Comparison of ENCODE assay signal across 14 cellular contexts in the genomic region with DNA sequence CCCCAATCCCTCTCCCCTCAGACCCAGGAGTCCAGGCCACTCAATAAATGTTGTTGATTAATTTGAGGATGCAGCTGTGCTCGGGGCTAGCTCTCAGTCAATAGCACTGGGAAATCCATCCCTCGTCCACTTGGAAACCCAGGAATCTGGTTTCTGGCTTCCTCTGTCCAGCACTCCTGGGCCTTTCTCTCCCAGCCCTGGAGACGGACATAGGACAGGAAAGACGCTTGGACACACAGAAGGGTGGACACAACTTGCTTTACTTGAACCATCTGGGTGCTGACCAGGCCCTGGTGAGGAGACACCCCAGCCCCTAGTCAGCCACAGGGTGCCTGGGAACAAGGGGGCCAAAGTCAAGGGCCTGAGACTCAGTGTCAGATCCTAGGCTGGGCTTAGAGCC. TPM values are rescaled to one million over a fixed set of nuclear protein-coding genes. Genes with fewer than 3 reads are reported as not detected.
DNase-seq lines count a peak whose midpoint lies in the region; ATAC-seq and TF ChIP-seq lines count a peak whose summit lies in the region.
"Had no signal": no experiment of that assay in that cellular context is flagged by ENCODE, and none has a peak within 500 bp of the region (broad histone marks: within the 10 kb centered on the region; RNA-seq: fewer than 3 reads in every experiment).

No MANE protein-coding gene starts in this region.

- H3K9me3 ChIP-seq in heart left ventricle = no peaks in the 10 kb centered on the region
- no peaks in the 10 kb centered on the region for H3K9me3 ChIP-seq in SJCRH30 (replicated peaks)
- no peaks in the 10 kb centered on the region for H3K9me3 ChIP-seq in skeletal muscle tissue (ENCODE audit: control insufficient read depth in 3 of 3, low read length in 3 of 3)
- H3K9me3 ChIP-seq: SJSA1 had no signal

- H3K4me3 ChIP-seq in heart left ventricle = peak overlapping the region in 7 of 12 donors; percentile 8 to 83 (median 22)
- no peak overlapping the region for H3K4me3 ChIP-seq in SJCRH30
- no peak overlapping the region for H3K4me3 ChIP-seq in skeletal muscle tissue (ENCODE audit: low read length in 3 of 3)
- H3K4me3 ChIP-seq: SJSA1 had no signal

- H3K27ac ChIP-seq in heart left ventricle (peak overlapping the region; percentile 53 to 100 (median 94)), SJCRH30 (peak overlapping the region; percentile 43), skeletal muscle tissue (ENCODE audit: low read depth, low read length) (peak overlapping the region; percentile 47)
- H3K27ac ChIP-seq: SJSA1 had no signal

- TF ChIP-seq CTCF in heart left ventricle (IDR thresholded peaks at IDR 0.05) = no peak

- H3K27me3 ChIP-seq in heart left ventricle = peaks cover 0 to 46% (median 13%) of the 10 kb centered on the region in 9 donors
- H3K27me3 ChIP-seq in SJCRH30 = no peaks in the 10 kb centered on the region
- peaks cover 29 to 32% (median 30%) of the 10 kb centered on the region in 3 donors for H3K27me3 ChIP-seq in skeletal muscle tissue (ENCODE audit: control insufficient read depth in 3 of 3, insufficient read depth in 3 of 3, low read length in 3 of 3)

- WGBS in heart left ventricle, 4 donors = 20 to 42% (median 28%) methylated on average over 4 of the region's 4 CpGs

- ATAC-seq in heart left ventricle (peak in 2 of 4 donors; percentile 0 to 2), Right ventricle myocardium inferior (no peak), left ventricle myocardium superior (peak; percentile 1)

- H3K9ac ChIP-seq in skeletal muscle tissue (ENCODE audit: low read depth in 1 of 3, low read length in 3 of 3) = peak overlapping the region in 1 of 3 donors; percentile 8

- DNase-seq in heart left ventricle (peak in 1 of 5 donors; percentile 15), Right ventricle myocardium inferior (ENCODE audit: missing footprints) (no peak), SJCRH30 (peak in 1 of 2 experiments; percentile 41), left ventricle myocardium superior (no peak), NAMALWA (ENCODE audit: low spot score) (no peak), retina (no peak), mucosa of gallbladder (ENCODE audit: low spot score) (no peak)
- DNase-seq: AML-193, MM.1S, NCI-H1105 treated with DMSO at 0.1 percent for 48 hours, NCI-H187 had no signal

- H3K4me1 ChIP-seq in heart left ventricle (peaks cover 0 to 50% (median 11%) of the 10 kb centered on the region in 12 donors), SJCRH30 (peaks cover 14% of the 10 kb centered on the region), skeletal muscle tissue (ENCODE audit: control insufficient read depth in 3 of 3, insufficient read depth in 3 of 3, low read length in 3 of 3) (peaks cover 10 to 28% (median 15%) of the 10 kb centered on the region in 3 donors)
- H3K4me1 ChIP-seq: SJSA1 had no signal

- intact Hi-C loops in heart left ventricle (cut with DNase I) (loop anchor here in 1 of 10 donors (5.0 kb wide), 1 partner anchor 41 kb away; a partner anchor contains a TSS), Right ventricle myocardium inferior (cut with DNase I) (loop anchor here (5.0 kb wide), 1 partner anchor 41 kb away; a partner anchor contains a TSS), left ventricle myocardium superior (cut with micrococcal nuclease) (no loop called here)

- H3K36me3 ChIP-seq in heart left ventricle (peaks cover 0 to 24% (median 6%) of the 10 kb centered on the region in 9 donors), SJCRH30 (no peaks in the 10 kb centered on the region), skeletal muscle tissue (ENCODE audit: control insufficient read depth in 3 of 3, insufficient read depth in 3 of 3, low read length in 3 of 3) (no peaks in the 10 kb centered on the region)
- H3K36me3 ChIP-seq: SJSA1 had no signal

- TF ChIP-seq POLR2A in heart left ventricle (IDR thresholded peaks at IDR 0.05) = no peak

RNA-seq across cellular contexts. Expression of a gene that starts 0.9 kb away (rescaled TPM):
- total RNA-seq in heart left ventricle (over 10,000 TPM in 3 of 9 donors, 1,000 to 10,000 TPM in 6; 1,912 to 14,347 (median 9,662) TPM), Right ventricle myocardium inferior (4,708 TPM), left ventricle myocardium superior (5,071 TPM), skeletal muscle tissue (4.7 TPM), mucosa of gallbladder (not detected)
- over 10,000 TPM in 1 of 2 donors, 1,000 to 10,000 TPM in 1; 3,704 to 34,502 TPM for polyA plus RNA-seq in heart left ventricle
- 2.4 and 2.5 TPM in 2 replicates for total RNA-seq in SJCRH30 (2014; rRNA removed; shearing (Covaris generic))
- total RNA-seq: H4, SJSA1 had no signal

RNA-seq across cellular contexts. Expression of a gene that starts 8.0 kb away (rescaled TPM):
- 1 to 10 TPM in 7 of 9 donors, under 1 TPM in 2; 0.56 to 5.7 (median 2.1) TPM for total RNA-seq in heart left ventricle
- 1 to 10 TPM; 1.8 to 4.4 TPM for polyA plus RNA-seq in heart left ventricle
- 0.73 TPM for total RNA-seq in Right ventricle myocardium inferior
- 9.1 and 14.0 TPM in 2 replicates for total RNA-seq in SJCRH30 (2014; rRNA removed; shearing (Covaris generic))
- total RNA-seq in left ventricle myocardium superior = 0.87 TPM
- total RNA-seq in skeletal muscle tissue = not detected
- 7.3 TPM for total RNA-seq in mucosa of gallbladder

RNA-seq across cellular contexts. Expression of a gene that starts 9.4 kb away (rescaled TPM):
- total RNA-seq in heart left ventricle = 100 to 1,000 TPM in 3 of 9 donors, 10 to 100 TPM in 6; 18.7 to 192 (median 58.6) TPM
- 100 to 1,000 TPM in 1 of 2 donors, 10 to 100 TPM in 1; 23.8 to 264 TPM for polyA plus RNA-seq in heart left ventricle
- 66.0 TPM for total RNA-seq in Right ventricle myocardium inferior
- 599 and 612 TPM in 2 replicates for total RNA-seq in SJCRH30 (2014; rRNA removed; shearing (Covaris generic))
- total RNA-seq in left ventricle myocardium superior = 50.2 TPM
- 540 TPM for total RNA-seq in skeletal muscle tissue
- 0.72 TPM for total RNA-seq in mucosa of gallbladder

RNA-seq across cellular contexts. Expression of a gene that starts 21.7 kb away (rescaled TPM):
- total RNA-seq in heart left ventricle (under 1 TPM in 1 of 9 donors, not detected in 8; 0.15 TPM), Right ventricle myocardium inferior (not detected), left ventricle myocardium superior (not detected), skeletal muscle tissue (not detected), mucosa of gallbladder (not detected)
- polyA plus RNA-seq in heart left ventricle = not detected
- total RNA-seq in SJCRH30 (2014; rRNA removed; shearing (Covaris generic)) = 0.36 TPM in 1 of 2 replicates, not detected in the other
- total RNA-seq: H4, SJSA1 had no signal

RNA-seq across cellular contexts. Expression of a gene that starts 41.0 kb away (rescaled TPM):
- 100 to 1,000 TPM; 116 to 324 (median 209) TPM for total RNA-seq in heart left ventricle
- polyA plus RNA-seq in heart left ventricle = 100 to 1,000 TPM; 230 to 264 TPM
- 140 TPM for total RNA-seq in Right ventricle myocardium inferior
- total RNA-seq in SJCRH30 (2014; rRNA removed; shearing (Covaris generic)) = 26.2 and 30.5 TPM in 2 replicates
- 141 TPM for total RNA-seq in left ventricle myocardium superior
- total RNA-seq in skeletal muscle tissue = 24.5 TPM
- total RNA-seq in mucosa of gallbladder = 189 TPM

Comparison
In these comparisons a context has a peak if more than half of its experiments do, and no peak if none do; other contexts are left out.
1. H3K27ac ChIP-seq: peak in every context shown above with its lines; median percentile 94 in heart left ventricle; 47 in skeletal muscle tissue; 43 in SJCRH30.
2. H3K4me3 ChIP-seq: peak in heart left ventricle (7 of 12); none in SJCRH30 (single experiment) and skeletal muscle tissue (0 of 3).
3. RNA of a gene that starts 0.9 kb away (total RNA-seq): 1,912 to 14,347 TPM in heart left ventricle, 5,071 TPM in left ventricle myocardium superior (single experiment) and 4,708 TPM in Right ventricle myocardium inferior (single experiment); 4.7 TPM in skeletal muscle tissue (single experiment), 2.4 to 2.5 TPM in SJCRH30 and not detected in mucosa of gallbladder (single experiment); every median in the first group is over 100 times any median in the second.
4. RNA of a gene that starts 9.4 kb away (total RNA-seq): 599 to 612 TPM in SJCRH30, 540 TPM in skeletal muscle tissue (single experiment), 66.0 TPM in Right ventricle myocardium inferior (single experiment), 18.7 to 192 TPM in heart left ventricle and 50.2 TPM in left ventricle myocardium superior (single experiment); 0.72 TPM in mucosa of gallbladder (single experiment); every median in the first group is over 10 times any median in the second.